ENCODE assay signal across 8 cellular contexts in the genomic region with DNA sequence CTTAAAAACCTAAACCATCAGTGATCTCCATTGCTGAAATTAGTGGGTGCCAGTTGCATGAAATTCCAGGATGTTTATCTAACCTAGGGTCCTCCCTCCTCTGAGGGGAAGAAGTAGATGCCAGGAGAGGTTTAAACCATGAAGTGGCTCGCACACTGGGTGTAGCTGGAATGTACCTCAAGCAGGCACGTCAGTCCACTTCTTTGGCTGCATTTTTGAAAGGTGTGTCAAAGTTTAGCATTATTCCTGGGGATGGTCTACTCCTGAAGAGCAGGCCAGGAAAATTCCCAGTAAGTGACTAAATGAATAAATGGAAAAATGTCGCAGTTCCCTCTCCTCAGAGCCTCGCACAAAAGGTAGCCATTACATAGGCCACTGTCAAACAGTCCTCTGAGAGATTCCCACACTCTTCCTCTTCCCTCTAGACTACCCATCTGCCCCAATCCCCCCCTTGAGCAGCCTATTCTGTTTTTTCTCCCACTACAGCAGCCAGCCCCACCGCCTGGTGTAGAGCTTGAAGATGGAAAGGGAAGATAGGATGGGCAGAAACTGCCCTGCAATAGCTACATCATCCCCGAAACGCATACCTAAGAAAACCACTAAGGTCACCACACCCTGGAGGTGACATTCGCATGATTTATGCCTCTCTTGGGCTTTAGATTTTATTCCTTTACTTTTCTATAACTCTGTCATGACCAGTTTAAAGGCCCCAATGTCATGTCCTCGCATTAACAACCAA. TPM values are rescaled to one million over a fixed set of nuclear protein-coding genes. Genes with fewer than 3 reads are reported as not detected.
DNase-seq lines count a peak whose midpoint lies in the region; ATAC-seq and TF ChIP-seq lines count a peak whose summit lies in the region.

No MANE protein-coding gene starts in this region.

- no peaks in the 10 kb centered on the region for H3K9me2 ChIP-seq in hepatocyte (replicated peaks; ENCODE audit: insufficient read depth)

- no peaks in the 10 kb centered on the region for H3K9me3 ChIP-seq in hepatocyte (ENCODE audit: low read depth)

- H3K4me3 Mint-ChIP-seq in activated CD4-positive, alpha-beta T cell treated with anti-CD3 and anti-CD28 coated beads for 36 hours: peak overlapping the region; percentile 84
- H3K4me3 Mint-ChIP-seq in stimulated activated naive CD8-positive, alpha-beta T cell treated with anti-CD3 and anti-CD28 coated beads, Interleukin-15, amount 100 ng/mL, for 72 hours: peak overlapping the region; percentile 90 to 91

- H3K4me1 Mint-ChIP-seq in activated CD4-positive, alpha-beta T cell treated with anti-CD3 and anti-CD28 coated beads for 36 hours: peaks cover 38% of the 10 kb centered on the region
- H3K4me1 Mint-ChIP-seq in stimulated activated naive CD8-positive, alpha-beta T cell treated with anti-CD3 and anti-CD28 coated beads, Interleukin-15, amount 100 ng/mL, for 72 hours: peaks cover 38% of the 10 kb centered on the region

- H3K4me3 ChIP-seq in WI38 (ENCODE audit: low read depth, low read length) (peak overlapping the region; percentile 90), hepatocyte (no peak overlapping the region)

- no peak for DNase-seq in activated CD4-positive, alpha-beta T cell treated with anti-CD3 and anti-CD28 coated beads for 36 hours
- DNase-seq in activated CD4-positive, alpha-beta T cell treated with anti-CD3 and anti-CD28 coated beads, Interleukin-2, amount 50 U/mL, for 4 hours: no peak
- DNase-seq in hepatocyte (ENCODE audit: low spot score) (no peak), NCI-H1092 (lab: John Stamatoyannopoulos, UW) (no peak)
- DNase-seq in stimulated activated naive CD8-positive, alpha-beta T cell treated with anti-CD3 and anti-CD28 coated beads, Interleukin-15, amount 100 ng/mL, for 72 hours: no peak

- H2AFZ ChIP-seq in hepatocyte: no peak overlapping the region

- no peak for ATAC-seq in activated CD4-positive, alpha-beta T cell treated with anti-CD3 and anti-CD28 coated beads for 36 hours
- ATAC-seq in stimulated activated naive CD8-positive, alpha-beta T cell treated with anti-CD3 and anti-CD28 coated beads, Interleukin-15, amount 100 ng/mL, for 72 hours: no peak
- ATAC-seq in HG03342 (IDR thresholded peaks at IDR 0.05; ENCODE audit: unreplicated experiment) (no peak), HG03439 (IDR thresholded peaks at IDR 0.05; ENCODE audit: unreplicated experiment) (no peak)

- H4K20me1 ChIP-seq in hepatocyte (ENCODE audit: insufficient read depth, poor library complexity, severe bottlenecking): peaks cover 25% of the 10 kb centered on the region

- H3K4me2 ChIP-seq in hepatocyte: peak overlapping the region; percentile 50

- H3K79me2 ChIP-seq in hepatocyte: peaks cover 39% of the 10 kb centered on the region

- intact Hi-C loops in activated CD4-positive, alpha-beta T cell treated with anti-CD3 and anti-CD28 coated beads for 36 hours (cut with DNase I, micrococcal nuclease): loop anchor here in 1 of 2 experiments (1.0 to 5.0 kb wide), 3 partner anchors 76 to 194 kb away; a partner anchor contains a TSS

- WGBS in hepatocyte (ENCODE audit: low lambda C conversion rate, missing lambda C conversion rate): 79% methylated on average over 9 of the region's 9 CpGs

- H3K27me3 Mint-ChIP-seq in activated CD4-positive, alpha-beta T cell treated with anti-CD3 and anti-CD28 coated beads for 36 hours: no peaks in the 10 kb centered on the region
- H3K27me3 Mint-ChIP-seq in stimulated activated naive CD8-positive, alpha-beta T cell treated with anti-CD3 and anti-CD28 coated beads, Interleukin-15, amount 100 ng/mL, for 72 hours: no peaks in the 10 kb centered on the region

- H3K27ac ChIP-seq in hepatocyte: peak overlapping the region; percentile 97

- no peaks in the 10 kb centered on the region for H3K27me3 ChIP-seq in hepatocyte

- CTCF ChIA-PET in activated CD4-positive, alpha-beta T cell treated with anti-CD3 and anti-CD28 coated beads for 36 hours (lab: Charles Lee): interaction anchor here (0.7 to 2.5 kb wide), 2 partner anchors 13 to 197 kb away, joined by 3 to 8 read pairs; no protein-coding TSS in a partner anchor

- H3K36me3 Mint-ChIP-seq in activated CD4-positive, alpha-beta T cell treated with anti-CD3 and anti-CD28 coated beads for 36 hours (ENCODE audit: low read depth): peaks cover 2% of the 10 kb centered on the region

- H3K9me3 Mint-ChIP-seq in activated CD4-positive, alpha-beta T cell treated with anti-CD3 and anti-CD28 coated beads for 36 hours (ENCODE audit: low read depth): no peaks in the 10 kb centered on the region
- H3K9me3 Mint-ChIP-seq in stimulated activated naive CD8-positive, alpha-beta T cell treated with anti-CD3 and anti-CD28 coated beads, Interleukin-15, amount 100 ng/mL, for 72 hours: no peaks in the 10 kb centered on the region

- no peak overlapping the region for H3K27ac Mint-ChIP-seq in activated CD4-positive, alpha-beta T cell treated with anti-CD3 and anti-CD28 coated beads for 36 hours
- H3K27ac Mint-ChIP-seq in stimulated activated naive CD8-positive, alpha-beta T cell treated with anti-CD3 and anti-CD28 coated beads, Interleukin-15, amount 100 ng/mL, for 72 hours: no peak overlapping the region

- POLR2A ChIA-PET in activated CD4-positive, alpha-beta T cell treated with anti-CD3 and anti-CD28 coated beads for 36 hours (lab: Charles Lee): no interaction called here

- no peaks in the 10 kb centered on the region for H3K4me1 ChIP-seq in hepatocyte (ENCODE audit: insufficient read depth)

- H3K36me3 ChIP-seq in hepatocyte (replicated peaks; ENCODE audit: insufficient read depth, low read depth): no peaks in the 10 kb centered on the region

- TF ChIP-seq CTCF in WI38 (IDR thresholded peaks at IDR 0.05; ENCODE audit: low read depth, low read length) (no peak), hepatocyte (IDR thresholded peaks at IDR 0.05; ENCODE audit: poor library complexity) (no peak)

RNA-seq across cellular contexts. Expression of a gene that starts 0.7 kb away (rescaled TPM):
- 10 to 100 TPM; 52.4 to 55.7 TPM for total RNA-seq in activated CD4-positive, alpha-beta T cell treated with anti-CD3 and anti-CD28 coated beads for 36 hours
- total RNA-seq in hepatocyte: 32.5 and 38.3 TPM in 2 replicates
- 26.3 and 27.2 TPM in 2 replicates for polyA plus RNA-seq in hepatocyte
